ENCODE assay signal across 14 cellular contexts in genomic region chr16:70304892-70305448, GRCh38. TPM values are rescaled to one million over a fixed set of nuclear protein-coding genes. Genes with fewer than 3 reads are reported as not detected.
A peak's percentile ranks its signal among the peaks of the same experiment; 100 is the strongest.
DNase-seq lines count a peak whose midpoint lies in the region; ATAC-seq and TF ChIP-seq lines count a peak whose summit lies in the region.
"Had no signal": no experiment of that assay in that cellular context is flagged by ENCODE, and none has a peak within 500 bp of the region (broad histone marks: within the 10 kb centered on the region; RNA-seq: fewer than 3 reads in every experiment).

No MANE protein-coding gene starts in this region.

- H3K27me3 Mint-ChIP-seq in activated T-cell treated with anti-CD3 and anti-CD28 coated beads, Interleukin-2, amount 50 U/mL, for 72 hours (ENCODE audit: low read depth), result no peaks in the 10 kb centered on the region
- no peaks in the 10 kb centered on the region for H3K27me3 Mint-ChIP-seq in endodermal cell (ENCODE audit: insufficient read depth)
- H3K27me3 Mint-ChIP-seq in stimulated activated memory B cell treated with anti-CD40 and anti-IgM and Interleukin-4, amounts not matched to agents 10 μg/mL and 1 μg/mL and 100 μg/mL, for 72 hours, result no peaks in the 10 kb centered on the region
- H3K27me3 Mint-ChIP-seq in neural progenitor cell (ENCODE audit: insufficient read depth, low read depth), result no peaks in the 10 kb centered on the region

- WGBS in endodermal cell (ENCODE audit: insufficient coverage in 1 of 2, insufficient read length in 1 of 2), 2 experiments, result 86 to 96% methylated on average over 1 to 3 of the region's 3 CpGs

- H3K4me2 ChIP-seq in OCI-LY3 (ENCODE audit: low read length), result peak overlapping the region; percentile 16; the same call in 1 of the 2 replicates
- no peak overlapping the region for H3K4me2 ChIP-seq in neural progenitor cell

- TF ChIP-seq CTCF in OCI-LY3 (IDR thresholded peaks at IDR 0.05; ENCODE audit: low read depth, low read length) (no peak), endodermal cell (conservative IDR thresholded peaks at IDR 0.05) (no peak), neural progenitor cell (IDR thresholded peaks at IDR 0.05) (no peak)

- H3K4me3 ChIP-seq in OCI-LY3 (ENCODE audit: low read length), result no peak overlapping the region
- H3K4me3 ChIP-seq in endodermal cell (ENCODE audit: low read length), result no peak overlapping the region
- no peak overlapping the region for H3K4me3 ChIP-seq in neural progenitor cell
- H3K4me3 ChIP-seq: transverse colon had no signal

- H3K4me1 Mint-ChIP-seq in activated T-cell treated with anti-CD3 and anti-CD28 coated beads, Interleukin-2, amount 50 U/mL, for 72 hours (ENCODE audit: low read depth), result peaks cover 41% of the 10 kb centered on the region
- H3K4me1 Mint-ChIP-seq in endodermal cell (peaks cover 1% of the 10 kb centered on the region), neural progenitor cell (no peaks in the 10 kb centered on the region)
- peaks cover 54% of the 10 kb centered on the region for H3K4me1 Mint-ChIP-seq in stimulated activated memory B cell treated with anti-CD40 and anti-IgM and Interleukin-4, amounts not matched to agents 10 μg/mL and 1 μg/mL and 100 μg/mL, for 72 hours

- H3K79me2 ChIP-seq in OCI-LY3 (ENCODE audit: low read length) (peaks cover 41% of the 10 kb centered on the region), neural progenitor cell (ENCODE audit: low read depth) (peaks cover 97% of the 10 kb centered on the region)

- H3F3A ChIP-seq in neural progenitor cell (ENCODE audit: low read depth), result no peaks in the 10 kb centered on the region

- H3K9me3 Mint-ChIP-seq in activated T-cell treated with anti-CD3 and anti-CD28 coated beads, Interleukin-2, amount 50 U/mL, for 72 hours, result peaks cover 0 to 3% of the 10 kb centered on the region in 2 donors
- H3K9me3 Mint-ChIP-seq in endodermal cell, result peaks cover 8% of the 10 kb centered on the region
- peaks cover 8% of the 10 kb centered on the region for H3K9me3 Mint-ChIP-seq in stimulated activated memory B cell treated with anti-CD40 and anti-IgM and Interleukin-4, amounts not matched to agents 10 μg/mL and 1 μg/mL and 100 μg/mL, for 72 hours
- H3K9me3 Mint-ChIP-seq in neural progenitor cell, result peaks cover 15% of the 10 kb centered on the region

- H3K4me1 ChIP-seq in OCI-LY3 (ENCODE audit: low read length) (peaks cover 10% of the 10 kb centered on the region), endodermal cell (ENCODE audit: control insufficient read depth, insufficient read depth, low read length) (no peaks in the 10 kb centered on the region), neural progenitor cell (no peaks in the 10 kb centered on the region)

- no peak overlapping the region for H2AFZ ChIP-seq in OCI-LY3 (ENCODE audit: low read depth, low read length)
- H2AFZ ChIP-seq in neural progenitor cell (replicated peaks), result no peak overlapping the region

- H3K27ac ChIP-seq in OCI-LY3 (ENCODE audit: low read length) (no peak overlapping the region), endodermal cell (ENCODE audit: low read depth, low read length) (no peak overlapping the region), neural progenitor cell (no peak overlapping the region)
- H3K27ac ChIP-seq: transverse colon had no signal

- peaks cover 12 to 27% of the 10 kb centered on the region in 2 donors for H3K36me3 Mint-ChIP-seq in activated T-cell treated with anti-CD3 and anti-CD28 coated beads, Interleukin-2, amount 50 U/mL, for 72 hours (ENCODE audit: insufficient read depth in 2 of 2)
- peaks cover 38% of the 10 kb centered on the region for H3K36me3 Mint-ChIP-seq in endodermal cell (ENCODE audit: low read depth)
- peaks cover 30% of the 10 kb centered on the region for H3K36me3 Mint-ChIP-seq in stimulated activated memory B cell treated with anti-CD40 and anti-IgM and Interleukin-4, amounts not matched to agents 10 μg/mL and 1 μg/mL and 100 μg/mL, for 72 hours
- peaks cover 24% of the 10 kb centered on the region for H3K36me3 Mint-ChIP-seq in neural progenitor cell

- H3K36me3 ChIP-seq in OCI-LY3 (replicated peaks; ENCODE audit: low read depth, low read length) (peaks cover 12% of the 10 kb centered on the region), endodermal cell (ENCODE audit: control insufficient read depth, insufficient read depth, low read length) (peaks cover 29% of the 10 kb centered on the region), neural progenitor cell (peaks cover 8% of the 10 kb centered on the region)

- H3K27me3 ChIP-seq in OCI-LY3 (ENCODE audit: low read depth, low read length) (no peaks in the 10 kb centered on the region), endodermal cell (ENCODE audit: control insufficient read depth, insufficient read depth, low read length, poor library complexity, severe bottlenecking) (no peaks in the 10 kb centered on the region), neural progenitor cell (no peaks in the 10 kb centered on the region)
- H3K27me3 ChIP-seq: transverse colon had no signal

- peak in 1 of 2 donors; percentile 58 for ATAC-seq in activated T-cell treated with anti-CD3 and anti-CD28 coated beads, Interleukin-2, amount 50 U/mL, for 72 hours (replicated peaks in 1 of 2)
- ATAC-seq in stimulated activated memory B cell treated with anti-CD40 and anti-IgM and Interleukin-4, amounts not matched to agents 10 μg/mL and 1 μg/mL and 100 μg/mL, for 72 hours, result no peak
- ATAC-seq in HG03432 (IDR thresholded peaks at IDR 0.05; ENCODE audit: unreplicated experiment), result no peak
- ATAC-seq: left colon had no signal

- H3K27ac Mint-ChIP-seq in activated T-cell treated with anti-CD3 and anti-CD28 coated beads, Interleukin-2, amount 50 U/mL, for 72 hours, result peak overlapping the region; percentile 83
- H3K27ac Mint-ChIP-seq in endodermal cell (no peak overlapping the region), neural progenitor cell (no peak overlapping the region)
- peak overlapping the region; percentile 80 for H3K27ac Mint-ChIP-seq in stimulated activated memory B cell treated with anti-CD40 and anti-IgM and Interleukin-4, amounts not matched to agents 10 μg/mL and 1 μg/mL and 100 μg/mL, for 72 hours

- H3K9ac ChIP-seq in OCI-LY3 (ENCODE audit: low read length) (no peak overlapping the region), endodermal cell (ENCODE audit: extremely low read depth, low read length, poor library complexity, severe bottlenecking) (no peak overlapping the region), neural progenitor cell (no peak overlapping the region)

- peak overlapping the region in 1 of 2 donors; percentile 72 for H3K4me3 Mint-ChIP-seq in activated T-cell treated with anti-CD3 and anti-CD28 coated beads, Interleukin-2, amount 50 U/mL, for 72 hours
- H3K4me3 Mint-ChIP-seq in endodermal cell (no peak overlapping the region), neural progenitor cell (no peak overlapping the region)
- peak overlapping the region; percentile 35 for H3K4me3 Mint-ChIP-seq in stimulated activated memory B cell treated with anti-CD40 and anti-IgM and Interleukin-4, amounts not matched to agents 10 μg/mL and 1 μg/mL and 100 μg/mL, for 72 hours

- peaks cover 6% of the 10 kb centered on the region; the same call in 1 of the 2 replicates for H4K20me1 ChIP-seq in OCI-LY3 (ENCODE audit: insufficient read depth, low read length)
- H4K20me1 ChIP-seq in neural progenitor cell (ENCODE audit: low read depth), result peaks cover 5% of the 10 kb centered on the region

- peaks cover 7% of the 10 kb centered on the region; the same call in 1 of the 2 replicates for H3K9me3 ChIP-seq in OCI-LY3 (ENCODE audit: insufficient read depth, low read length)
- H3K9me3 ChIP-seq in endodermal cell (ENCODE audit: control insufficient read depth, low read length), result peaks cover 14% of the 10 kb centered on the region
- no peaks in the 10 kb centered on the region for H3K9me3 ChIP-seq in neural progenitor cell (ENCODE audit: low read depth)

- no peak for DNase-seq in activated T-cell treated with anti-CD3 and anti-CD28 coated beads, Interleukin-2, amount 50 U/mL, for 72 hours
- DNase-seq in activated T-cell treated with anti-CD3 and anti-CD28 coated beads, Interleukin-2, amount 50 U/mL, for 48 hours, result no peak
- DNase-seq in endodermal cell (peak; percentile 60), neural progenitor cell (ENCODE audit: low spot score) (no peak), NCI-H2029 treated with DMSO at 0.1 percent for 48 hours (lab: John Stamatoyannopoulos, UW) (no peak)
- DNase-seq: KBM-7, left colon, NCI-H146, NCI-H526 treated with DMSO at 0.1 percent for 48 hours, SHP77, transverse colon had no signal

RNA-seq across cellular contexts. Expression of gene DDX19B, which starts 6.0 kb away (rescaled TPM):
- total RNA-seq in activated T-cell treated with anti-CD3 and anti-CD28 coated beads, Interleukin-2, amount 50 U/mL, for 72 hours, result 10 to 100 TPM; 52.6 to 61.0 TPM
- total RNA-seq in endodermal cell (10 to 100 TPM; 39.2 to 43.5 TPM), neural progenitor cell (ENCODE audit: low replicate concordance) (41.0 and 49.7 TPM in 2 replicates)
- polyA plus RNA-seq in endodermal cell (2013, experiment 1 of 2), result 46.2 TPM
- 46.4 TPM for polyA plus RNA-seq in endodermal cell (2013, experiment 2 of 2)

RNA-seq across cellular contexts. Expression of gene AARS1, which starts 15.7 kb away (rescaled TPM):
- total RNA-seq in activated T-cell treated with anti-CD3 and anti-CD28 coated beads, Interleukin-2, amount 50 U/mL, for 72 hours, result 100 to 1,000 TPM; 273 to 308 TPM
- total RNA-seq in endodermal cell (100 to 1,000 TPM; 132 to 143 TPM), neural progenitor cell (ENCODE audit: low replicate concordance) (53.7 and 60.8 TPM in 2 replicates)
- 105 TPM for polyA plus RNA-seq in endodermal cell (2013, experiment 1 of 2)
- polyA plus RNA-seq in endodermal cell (2013, experiment 2 of 2), result 82.2 TPM

RNA-seq across cellular contexts. Expression of gene DDX19A, which starts 41.7 kb away (rescaled TPM):
- 10 to 100 TPM; 37.1 to 46.8 TPM for total RNA-seq in activated T-cell treated with anti-CD3 and anti-CD28 coated beads, Interleukin-2, amount 50 U/mL, for 72 hours
- total RNA-seq in endodermal cell (10 to 100 TPM; 45.7 to 46.1 TPM), neural progenitor cell (ENCODE audit: low replicate concordance) (45.1 and 55.4 TPM in 2 replicates)
- 43.6 TPM for polyA plus RNA-seq in endodermal cell (2013, experiment 1 of 2)
- 40.0 TPM for polyA plus RNA-seq in endodermal cell (2013, experiment 2 of 2)

RNA-seq across cellular contexts. Expression of gene EXOSC6, which starts 53.2 kb away (rescaled TPM):
- 10 to 100 TPM; 26.3 to 28.2 TPM for total RNA-seq in activated T-cell treated with anti-CD3 and anti-CD28 coated beads, Interleukin-2, amount 50 U/mL, for 72 hours
- 10 to 100 TPM; 31.1 to 33.6 TPM for total RNA-seq in endodermal cell
- polyA plus RNA-seq in endodermal cell (2013, experiment 1 of 2), result 18.8 TPM
- polyA plus RNA-seq in endodermal cell (2013, experiment 2 of 2), result 17.6 TPM
- total RNA-seq in neural progenitor cell (ENCODE audit: low replicate concordance), result 26.7 and 27.1 TPM in 2 replicates

Comparison
In these comparisons a context has a peak if more than half of its experiments do, and no peak if none do; other contexts are left out.
1. H3K27ac Mint-ChIP-seq: peak in activated T-cell treated with anti-CD3 and anti-CD28 coated beads, Interleukin-2, amount 50 U/mL, for 72 hours (single experiment) and stimulated activated memory B cell treated with anti-CD40 and anti-IgM and Interleukin-4, amounts not matched to agents 10 μg/mL and 1 μg/mL and 100 μg/mL, for 72 hours (single experiment); none in endodermal cell (single experiment) and neural progenitor cell (single experiment).